Comparison of ENCODE assay signal across 11 cellular contexts in the genomic region with DNA sequence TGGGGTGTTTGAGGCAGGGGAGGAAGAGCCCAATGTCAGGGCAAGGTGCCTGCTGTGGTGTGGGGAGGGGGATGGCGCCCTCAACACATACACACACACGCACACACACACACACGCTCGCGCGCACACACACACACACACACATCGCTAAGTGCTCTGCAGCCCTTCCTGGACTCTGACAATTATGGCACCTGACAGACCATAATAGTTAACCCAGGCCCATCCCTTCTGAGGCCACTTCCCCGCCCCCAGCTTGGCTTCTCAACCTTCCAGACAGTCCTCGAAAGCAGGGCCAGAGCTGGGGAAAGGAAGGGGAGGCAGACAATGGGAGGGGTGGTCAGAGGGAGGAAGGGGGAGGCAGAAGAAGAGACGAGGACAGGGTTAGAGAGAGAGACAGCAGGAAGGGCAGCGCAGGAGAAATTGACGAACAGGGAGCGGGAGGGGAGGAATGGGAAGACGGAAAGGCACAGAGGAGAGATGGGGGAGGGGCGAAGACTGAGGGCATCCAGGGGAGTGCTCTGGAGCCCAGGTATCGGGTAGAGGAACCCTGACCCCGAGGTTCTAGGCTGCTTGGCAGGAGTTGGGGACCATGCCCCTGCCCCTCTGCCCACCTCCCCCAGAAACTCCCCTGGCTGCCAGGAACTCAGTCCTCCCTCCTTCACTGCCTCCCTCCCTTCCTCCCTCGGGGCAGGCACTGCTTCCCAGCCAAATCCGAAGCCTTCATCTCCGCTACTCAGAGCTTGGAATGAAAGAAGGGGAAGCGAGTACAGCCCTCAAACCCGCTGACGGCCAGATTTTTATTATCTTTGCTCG. TPM values are rescaled to one million over a fixed set of nuclear protein-coding genes. Genes with fewer than 3 reads are reported as not detected.
DNase-seq lines count a peak whose midpoint lies in the region; ATAC-seq and TF ChIP-seq lines count a peak whose summit lies in the region.
"Had no signal": no experiment of that assay in that cellular context is flagged by ENCODE, and none has a peak within 500 bp of the region (broad histone marks: within the 10 kb centered on the region; RNA-seq: fewer than 3 reads in every experiment).

No MANE protein-coding gene starts in this region.

- peaks cover 4% of the 10 kb centered on the region for H3K9me3 Mint-ChIP-seq in glutamatergic neuron (ENCODE audit: unreplicated experiment)
- no peaks in the 10 kb centered on the region for H3K9me3 Mint-ChIP-seq in activated CD4-positive, alpha-beta T cell treated with anti-CD3 and anti-CD28 coated beads, Interleukin-2, amount 10 ng/mL, durations not matched to agents 7 days and 5 days
- H3K9me3 Mint-ChIP-seq: central memory CD8-positive, alpha-beta T cell had no signal

- no peaks in the 10 kb centered on the region for H3K36me3 Mint-ChIP-seq in glutamatergic neuron (ENCODE audit: unreplicated experiment)
- no peaks in the 10 kb centered on the region for H3K36me3 Mint-ChIP-seq in activated CD4-positive, alpha-beta T cell treated with anti-CD3 and anti-CD28 coated beads, Interleukin-2, amount 10 ng/mL, durations not matched to agents 7 days and 5 days (ENCODE audit: low read depth)
- H3K36me3 Mint-ChIP-seq: IgD-negative memory B cell had no signal

- peaks cover 11% of the 10 kb centered on the region for H3K27me3 Mint-ChIP-seq in glutamatergic neuron (ENCODE audit: unreplicated experiment)
- H3K27me3 Mint-ChIP-seq in activated CD4-positive, alpha-beta T cell treated with anti-CD3 and anti-CD28 coated beads, Interleukin-2, amount 10 ng/mL, durations not matched to agents 7 days and 5 days = peaks cover 76% of the 10 kb centered on the region

- no peak for ATAC-seq in HG02571 (IDR thresholded peaks at IDR 0.05; ENCODE audit: unreplicated experiment)

- peak overlapping the region; percentile 74 for H3K4me3 Mint-ChIP-seq in glutamatergic neuron (ENCODE audit: unreplicated experiment)
- no peak overlapping the region for H3K4me3 Mint-ChIP-seq in activated CD4-positive, alpha-beta T cell treated with anti-CD3 and anti-CD28 coated beads, Interleukin-2, amount 10 ng/mL, durations not matched to agents 7 days and 5 days
- H3K4me3 Mint-ChIP-seq: central memory CD8-positive, alpha-beta T cell had no signal

- CTCF ChIA-PET in activated CD4-positive, alpha-beta T cell treated with anti-CD3 and anti-CD28 coated beads, Interleukin-2, amount 10 ng/mL, durations not matched to agents 7 days and 5 days (lab: Charles Lee) = interaction anchor here (0.7 to 2.4 kb wide), 5 partner anchors 11 to 66 kb away, joined by 3 to 14 read pairs (median 4); no protein-coding TSS in a partner anchor

- POLR2A ChIA-PET in activated CD4-positive, alpha-beta T cell treated with anti-CD3 and anti-CD28 coated beads, Interleukin-2, amount 10 ng/mL, durations not matched to agents 7 days and 5 days (lab: Charles Lee) = no interaction called here

- H3K27ac Mint-ChIP-seq in glutamatergic neuron (ENCODE audit: unreplicated experiment) = peak overlapping the region; percentile 64
- no peak overlapping the region for H3K27ac Mint-ChIP-seq in activated CD4-positive, alpha-beta T cell treated with anti-CD3 and anti-CD28 coated beads, Interleukin-2, amount 10 ng/mL, durations not matched to agents 7 days and 5 days

- peak overlapping the region; percentile 57 for H3K27ac ChIP-seq in substantia nigra (ENCODE audit: low read depth, low read length, poor library complexity, severe bottlenecking)

- TF ChIP-seq CTCF in glutamatergic neuron (IDR thresholded peaks at IDR 0.05; ENCODE audit: partially characterized antibody, unreplicated experiment) = no peak

- peaks cover 20% of the 10 kb centered on the region for H3K4me1 Mint-ChIP-seq in glutamatergic neuron (ENCODE audit: low read depth, unreplicated experiment)
- peaks cover 7% of the 10 kb centered on the region for H3K4me1 Mint-ChIP-seq in activated CD4-positive, alpha-beta T cell treated with anti-CD3 and anti-CD28 coated beads, Interleukin-2, amount 10 ng/mL, durations not matched to agents 7 days and 5 days

- DNase-seq in NCI-H82 (lab: John Stamatoyannopoulos, UW) (peak; percentile 80), NCI-H82 treated with DMSO at 0.1 percent for 48 hours (lab: John Stamatoyannopoulos, UW; ENCODE audit: unreplicated experiment) (no peak), NCI-H226 (peak; percentile 29), glutamatergic neuron (no peak), substantia nigra (lab: John Stamatoyannopoulos, UW) (peak in 1 of 49 donors; percentile 60), NCI-H1930 (lab: John Stamatoyannopoulos, UW) (no peak)
- DNase-seq in activated CD4-positive, alpha-beta T cell treated with anti-CD3 and anti-CD28 coated beads, Interleukin-2, amount 10 ng/mL, durations not matched to agents 7 days and 5 days = no peak
- DNase-seq: activated CD8-positive, alpha-beta memory T cell treated with anti-CD3 and anti-CD28 coated beads, Interleukin-2, amount 50 U/mL, for 4 hours had no signal

RNA-seq across cellular contexts. Expression of a gene that starts 4.0 kb away (rescaled TPM):
- 20.8 TPM for total RNA-seq in glutamatergic neuron (ENCODE audit: unreplicated experiment)
- total RNA-seq in activated CD4-positive, alpha-beta T cell treated with anti-CD3 and anti-CD28 coated beads, Interleukin-2, amount 10 ng/mL, durations not matched to agents 7 days and 5 days = under 1 TPM in 1 of 2 experiments, not detected in 1; 0.06 TPM

Comparison
In these comparisons a context has a peak if more than half of its experiments do, and no peak if none do; other contexts are left out.
1. DNase-seq: peak in NCI-H82 (single experiment) and NCI-H226 (single experiment); none in NCI-H82 treated with DMSO at 0.1 percent for 48 hours (single experiment), glutamatergic neuron (single experiment), NCI-H1930 (0 of 2) and activated CD4-positive, alpha-beta T cell treated with anti-CD3 and anti-CD28 coated beads, Interleukin-2, amount 10 ng/mL, durations not matched to agents 7 days and 5 days (single experiment).
2. RNA of a gene that starts 4.0 kb away (total RNA-seq): 20.8 TPM in glutamatergic neuron (single experiment); 0.06 TPM in activated CD4-positive, alpha-beta T cell treated with anti-CD3 and anti-CD28 coated beads, Interleukin-2, amount 10 ng/mL, durations not matched to agents 7 days and 5 days; every median in the first group is over 10 times any median in the second.